ENCODE assay signal across 16 cellular contexts in genomic region chr2:168050377-168050776, GRCh38.
"Had no signal": no experiment of that assay in that cellular context is flagged by ENCODE, and none has a peak within 500 bp of the region (broad histone marks: within the 10 kb centered on the region; RNA-seq: fewer than 3 reads in every experiment).

No MANE protein-coding gene starts in this region.

- H3K27me3 ChIP-seq: body of pancreas, gastroesophageal sphincter, spleen, transverse colon, vagina had no signal

- DNase-seq: activated CD4-positive, alpha-beta memory T cell treated with anti-CD3 and anti-CD28 coated beads, Interleukin-2, amount 10 ng/mL, durations not matched to agents 7 days and 5 days; activated CD4-positive, alpha-beta T cell treated with anti-CD3 and anti-CD28 coated beads for 48 hours; activated CD4-positive, CD25-positive, alpha-beta regulatory T cell; activated CD8-positive, alpha-beta memory T cell treated with anti-CD3 and anti-CD28 coated beads, Interleukin-2, amount 10 ng/mL, durations not matched to agents 7 days and 5 days; activated naive CD4-positive, alpha-beta T cell treated with Interleukin-2 at 50 U/mL for 16 hours; body of pancreas; lower lobe of right lung; nucleus accumbens; spleen; stimulated activated naive CD4-positive, alpha-beta T cell; transverse colon had no signal

- ATAC-seq: activated CD8-positive, alpha-beta memory T cell treated with anti-CD3 and anti-CD28 coated beads, Interleukin-2, amount 10 ng/mL, durations not matched to agents 7 days and 5 days; activated T-helper 17 cell treated with anti-CD3 and anti-CD28 coated beads, Interleukin-2, amount 50 U/mL, for 72 hours; body of pancreas; gastroesophageal sphincter; lower lobe of right lung; natural killer cell treated with Interleukin-12 subunit alpha and Interleukin-12 subunit beta and Interleukin-15 and Interleukin-18, amount 100 ng/mL, for 72 hours had no signal

- H3K4me3 Mint-ChIP-seq: activated CD4-positive, alpha-beta memory T cell treated with anti-CD3 and anti-CD28 coated beads, Interleukin-2, amount 10 ng/mL, durations not matched to agents 7 days and 5 days; activated CD8-positive, alpha-beta memory T cell treated with anti-CD3 and anti-CD28 coated beads, Interleukin-2, amount 10 ng/mL, durations not matched to agents 7 days and 5 days; activated T-helper 17 cell treated with anti-CD3 and anti-CD28 coated beads, Interleukin-2, amount 50 U/mL, for 72 hours; natural killer cell treated with Interleukin-12 subunit alpha and Interleukin-12 subunit beta and Interleukin-15 and Interleukin-18, amount 100 ng/mL, for 72 hours had no signal

- H3K27ac Mint-ChIP-seq: activated CD4-positive, alpha-beta memory T cell treated with anti-CD3 and anti-CD28 coated beads, Interleukin-2, amount 10 ng/mL, durations not matched to agents 7 days and 5 days; activated CD8-positive, alpha-beta memory T cell treated with anti-CD3 and anti-CD28 coated beads, Interleukin-2, amount 10 ng/mL, durations not matched to agents 7 days and 5 days; activated T-helper 17 cell treated with anti-CD3 and anti-CD28 coated beads, Interleukin-2, amount 50 U/mL, for 72 hours had no signal

- H3K4me1 Mint-ChIP-seq: activated T-helper 17 cell treated with anti-CD3 and anti-CD28 coated beads, Interleukin-2, amount 50 U/mL, for 72 hours had no signal

- H3K4me3 ChIP-seq: body of pancreas, coronary artery, gastroesophageal sphincter, lower lobe of right lung, spleen, transverse colon, vagina had no signal

- H3K27ac ChIP-seq: body of pancreas, coronary artery, gastroesophageal sphincter, lower lobe of right lung, spleen, transverse colon, vagina had no signal

- H3K36me3 ChIP-seq: gastroesophageal sphincter, lower lobe of right lung, transverse colon, vagina had no signal

- H3K4me1 ChIP-seq: lower lobe of right lung, spleen, transverse colon, vagina had no signal

- H3K27me3 Mint-ChIP-seq: activated CD4-positive, alpha-beta memory T cell treated with anti-CD3 and anti-CD28 coated beads, Interleukin-2, amount 10 ng/mL, durations not matched to agents 7 days and 5 days; activated CD8-positive, alpha-beta memory T cell treated with anti-CD3 and anti-CD28 coated beads, Interleukin-2, amount 10 ng/mL, durations not matched to agents 7 days and 5 days; activated T-helper 17 cell treated with anti-CD3 and anti-CD28 coated beads, Interleukin-2, amount 50 U/mL, for 72 hours; natural killer cell treated with Interleukin-12 subunit alpha and Interleukin-12 subunit beta and Interleukin-15 and Interleukin-18, amount 100 ng/mL, for 72 hours had no signal

- H3K9me3 Mint-ChIP-seq: activated CD4-positive, alpha-beta memory T cell treated with anti-CD3 and anti-CD28 coated beads, Interleukin-2, amount 10 ng/mL, durations not matched to agents 7 days and 5 days; activated T-helper 17 cell treated with anti-CD3 and anti-CD28 coated beads, Interleukin-2, amount 50 U/mL, for 72 hours; natural killer cell treated with Interleukin-12 subunit alpha and Interleukin-12 subunit beta and Interleukin-15 and Interleukin-18, amount 100 ng/mL, for 72 hours had no signal
